ENCODE assay signal across 9 cellular contexts in genomic region chr22:36348760-36349159, GRCh38. TPM values are rescaled to one million over a fixed set of nuclear protein-coding genes. Genes with fewer than 3 reads are reported as not detected.
DNase-seq lines count a peak whose midpoint lies in the region; ATAC-seq, FAIRE-seq and TF ChIP-seq lines count a peak whose summit lies in the region.
"Had no signal": no experiment of that assay in that cellular context is flagged by ENCODE, and none has a peak within 500 bp of the region (broad histone marks: within the 10 kb centered on the region; RNA-seq: fewer than 3 reads in every experiment).

No MANE protein-coding gene starts in this region.

- peak overlapping the region; percentile 50 for H3K27ac Mint-ChIP-seq in astrocyte (ENCODE audit: unreplicated experiment)
- H3K27ac Mint-ChIP-seq in naive thymus-derived CD8-positive, alpha-beta T cell, result peak overlapping the region; percentile 74 to 99 (median 93)

- peaks cover 23% of the 10 kb centered on the region for H3K36me3 Mint-ChIP-seq in astrocyte (ENCODE audit: low read depth, unreplicated experiment)
- H3K36me3 Mint-ChIP-seq in naive thymus-derived CD8-positive, alpha-beta T cell, result peaks cover 4 to 52% (median 5%) of the 10 kb centered on the region in 3 donors

- TF ChIP-seq POLR2A in vagina (IDR thresholded peaks at IDR 0.05), result no peak

- intact Hi-C loops in left ventricle myocardium inferior (cut with micrococcal nuclease) (no loop called here), Right ventricle myocardium superior (cut with DNase I) (no loop called here), upper lobe of right lung (cut with DNase I) (no loop called here), vagina (cut with DNase I) (no loop called here)

- FAIRE-seq in astrocyte (lab: Jason Lieb, UNC), result no peak

- no peak for ATAC-seq in Right ventricle myocardium superior (ENCODE audit: poor library complexity)
- peak; percentile 51 to 73 for ATAC-seq in naive thymus-derived CD8-positive, alpha-beta T cell
- no peak for ATAC-seq in upper lobe of right lung
- no peak for ATAC-seq in GM21528 (IDR thresholded peaks at IDR 0.05; ENCODE audit: low FRiP score, unreplicated experiment)

- no peak for DNase-seq in left ventricle myocardium inferior
- DNase-seq in Right ventricle myocardium superior, result no peak
- no peak for DNase-seq in astrocyte (ENCODE audit: low read depth)
- DNase-seq in naive thymus-derived CD8-positive, alpha-beta T cell, result peak in 4 of 10 donors; percentile 40 to 59 (median 56)
- no peak for DNase-seq in upper lobe of right lung
- DNase-seq in vagina (ENCODE audit: extremely low spot score in 2 of 2), result no peak
- no peak for DNase-seq in NK-92 (lab: John Stamatoyannopoulos, UW; ENCODE audit: unreplicated experiment)
- DNase-seq: Kasumi-1 had no signal

- no peak overlapping the region for H3K9ac ChIP-seq in astrocyte (ENCODE audit: low read length)

- peaks cover 94% of the 10 kb centered on the region for H4K20me1 ChIP-seq in astrocyte (ENCODE audit: insufficient read depth, low read length)

- POLR2A ChIA-PET in naive thymus-derived CD8-positive, alpha-beta T cell (lab: Charles Lee), result interaction anchor here (1.0 to 51.6 kb wide), 5 partner anchors 7 to 103 kb away, joined by 3 to 2215 read pairs (median 12); partner anchors contain the start of gene MYH9

- H3K27ac ChIP-seq in left ventricle myocardium inferior (replicated peaks) (peak overlapping the region; percentile 100), astrocyte (ENCODE audit: low read depth, low read length) (no peak overlapping the region), upper lobe of right lung (peak overlapping the region; percentile 30), vagina (no peak overlapping the region)

- TF ChIP-seq CTCF in left ventricle myocardium inferior (IDR thresholded peaks at IDR 0.05; ENCODE audit: borderline replicate concordance) (no peak), astrocyte (IDR thresholded peaks at IDR 0.05; ENCODE audit: insufficient read depth, low read depth, low read length) (no peak), upper lobe of right lung (IDR thresholded peaks at IDR 0.05) (no peak), vagina (IDR thresholded peaks at IDR 0.05) (no peak)

- H3K27me3 ChIP-seq in left ventricle myocardium inferior (ENCODE audit: low read depth) (no peaks in the 10 kb centered on the region), astrocyte (ENCODE audit: insufficient read depth, low read length) (no peaks in the 10 kb centered on the region), upper lobe of right lung (no peaks in the 10 kb centered on the region), vagina (no peaks in the 10 kb centered on the region)

- H3K4me3 ChIP-seq in left ventricle myocardium inferior (no peak overlapping the region), astrocyte (ENCODE audit: insufficient read depth, low read depth, low read length) (no peak overlapping the region), upper lobe of right lung (no peak overlapping the region), vagina (no peak overlapping the region)

- peak overlapping the region; percentile 0 for H3K4me3 Mint-ChIP-seq in astrocyte (ENCODE audit: unreplicated experiment)
- H3K4me3 Mint-ChIP-seq in naive thymus-derived CD8-positive, alpha-beta T cell, result peak overlapping the region; percentile 34 to 84 (median 73)

- H3K9me3 Mint-ChIP-seq in astrocyte (ENCODE audit: unreplicated experiment), result no peaks in the 10 kb centered on the region
- H3K9me3 Mint-ChIP-seq in naive thymus-derived CD8-positive, alpha-beta T cell, result no peaks in the 10 kb centered on the region

- peaks cover 69% of the 10 kb centered on the region for H3K4me1 Mint-ChIP-seq in astrocyte (ENCODE audit: low read depth, unreplicated experiment)
- peaks cover 40 to 93% (median 87%) of the 10 kb centered on the region in 4 donors for H3K4me1 Mint-ChIP-seq in naive thymus-derived CD8-positive, alpha-beta T cell

- no peaks in the 10 kb centered on the region for H3K9me3 ChIP-seq in left ventricle myocardium inferior (replicated peaks)
- no peaks in the 10 kb centered on the region for H3K9me3 ChIP-seq in astrocyte (ENCODE audit: insufficient read depth, low read depth, low read length)
- H3K9me3 ChIP-seq in upper lobe of right lung, result no peaks in the 10 kb centered on the region
- H3K9me3 ChIP-seq in vagina, result no peaks in the 10 kb centered on the region

- H3K4me2 ChIP-seq in astrocyte (ENCODE audit: low read length), result peak overlapping the region; percentile 47

- peaks cover 96% of the 10 kb centered on the region for H3K79me2 ChIP-seq in astrocyte (ENCODE audit: insufficient read depth, low read length)

- peaks cover 100% of the 10 kb centered on the region for H3K4me1 ChIP-seq in left ventricle myocardium inferior
- H3K4me1 ChIP-seq in astrocyte (ENCODE audit: insufficient read depth, low read length), result peaks cover 66% of the 10 kb centered on the region
- peaks cover 94% of the 10 kb centered on the region for H3K4me1 ChIP-seq in upper lobe of right lung
- H3K4me1 ChIP-seq in vagina, result peaks cover 80% of the 10 kb centered on the region

- peaks cover 39% of the 10 kb centered on the region for H3K36me3 ChIP-seq in left ventricle myocardium inferior
- H3K36me3 ChIP-seq in astrocyte (ENCODE audit: insufficient read depth, low read length), result peaks cover 35% of the 10 kb centered on the region
- H3K36me3 ChIP-seq in upper lobe of right lung, result peaks cover 38% of the 10 kb centered on the region
- peaks cover 0 to 21% of the 10 kb centered on the region in 2 donors for H3K36me3 ChIP-seq in vagina

- no peak overlapping the region for H2AFZ ChIP-seq in astrocyte (ENCODE audit: low read depth, low read length)

- H3K27me3 Mint-ChIP-seq in astrocyte (ENCODE audit: low read depth, unreplicated experiment), result no peaks in the 10 kb centered on the region
- no peaks in the 10 kb centered on the region for H3K27me3 Mint-ChIP-seq in naive thymus-derived CD8-positive, alpha-beta T cell

RNA-seq across cellular contexts. Expression of gene MYH9, which starts 39.0 kb away (rescaled TPM):
- total RNA-seq in left ventricle myocardium inferior, result 150 TPM
- total RNA-seq in Right ventricle myocardium superior, result 138 TPM
- total RNA-seq in astrocyte, result 2,278 and 2,469 TPM in 2 replicates
- total RNA-seq in naive thymus-derived CD8-positive, alpha-beta T cell, result 100 to 1,000 TPM; 711 to 718 TPM
- 100 to 1,000 TPM in 2 of 3 donors, 10 to 100 TPM in 1; 51.2 to 389 (median 105) TPM for polyA plus RNA-seq in naive thymus-derived CD8-positive, alpha-beta T cell
- 842 TPM for total RNA-seq in upper lobe of right lung
- 333 TPM for total RNA-seq in vagina

Comparison
In these comparisons a context has a peak if more than half of its experiments do, and no peak if none do; other contexts are left out.
1. H3K27ac ChIP-seq: peak in left ventricle myocardium inferior (single experiment) and upper lobe of right lung (single experiment); none in astrocyte (single experiment) and vagina (single experiment).
2. ATAC-seq: peak in naive thymus-derived CD8-positive, alpha-beta T cell (2 of 2); none in Right ventricle myocardium superior (single experiment), upper lobe of right lung (single experiment) and GM21528 (single experiment).